Comparison of ENCODE assay signal across 8 cellular contexts in the genomic region with DNA sequence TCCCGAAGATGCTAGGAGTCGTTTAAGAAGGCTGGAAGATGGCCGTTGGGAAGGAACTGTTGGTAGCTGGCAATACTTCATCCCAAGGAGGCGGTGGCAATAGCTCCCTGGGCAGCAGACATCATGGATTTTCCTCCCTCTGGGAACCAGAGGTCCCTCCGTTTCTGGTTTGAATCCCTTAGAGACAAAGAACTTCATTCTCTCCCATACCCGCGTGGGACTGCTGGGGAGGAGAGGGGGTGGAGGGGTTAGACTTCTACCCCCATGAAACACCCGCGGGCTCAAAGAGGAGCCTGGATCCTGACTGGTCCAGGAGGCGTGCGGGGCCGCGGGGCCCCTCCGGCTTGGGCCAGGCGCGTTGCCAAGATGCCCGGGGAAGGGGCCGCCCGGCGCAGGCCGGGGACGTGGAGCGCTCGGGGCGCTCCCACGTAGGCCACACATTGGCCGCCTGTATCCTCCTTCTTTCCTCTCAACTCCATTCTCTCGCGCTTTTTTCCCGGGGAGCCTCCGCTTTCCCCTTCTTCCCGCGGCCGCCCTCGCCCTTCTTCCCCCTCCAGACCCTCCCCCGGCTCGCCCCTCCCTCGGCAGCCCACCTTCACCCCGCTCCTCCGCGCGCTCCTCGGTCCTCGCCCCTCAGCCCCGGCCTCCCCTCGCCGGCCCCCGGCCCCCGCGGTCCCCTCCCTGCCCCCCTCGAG. TPM values are rescaled to one million over a fixed set of nuclear protein-coding genes. Genes with fewer than 3 reads are reported as not detected.
DNase-seq lines count a peak whose midpoint lies in the region; ATAC-seq and TF ChIP-seq lines count a peak whose summit lies in the region.

No MANE protein-coding gene starts in this region.

- ATAC-seq in DND-41 (ENCODE audit: insufficient read depth, low read depth) (peak; percentile 44), HG02642 (IDR thresholded peaks at IDR 0.05; ENCODE audit: poor library complexity, unreplicated experiment) (peak; percentile 12), GM21526 (IDR thresholded peaks at IDR 0.05; ENCODE audit: low FRiP score, unreplicated experiment) (no peak)

- DNase-seq in DND-41 = no peak
- DNase-seq in RWPE1 (ENCODE audit: low spot score) = peak; percentile 30
- DNase-seq in caudate nucleus (lab: John Stamatoyannopoulos, UW) = peak in 46 of 61 donors; percentile 44 to 83 (median 65)
- DNase-seq in kidney tubule cell (ENCODE audit: low spot score) = peak; percentile 48
- DNase-seq in stimulated activated CD8-positive, alpha-beta memory T cell treated with anti-CD3 and anti-CD28 coated beads, Interleukin-4, amount 100 ng/mL, for 48 hours = peak; percentile 56
- DNase-seq in mucosa of gallbladder (ENCODE audit: low spot score) = no peak

- no peaks in the 10 kb centered on the region for H3K9me3 ChIP-seq in DND-41 (ENCODE audit: insufficient read depth, low read length, severe bottlenecking)

- H3K4me2 ChIP-seq in DND-41 (ENCODE audit: insufficient read depth, low read length) = peak overlapping the region; percentile 94

- H3K4me3 ChIP-seq in DND-41 (ENCODE audit: low read depth in 1 of 2, low read length in 2 of 2) = peak overlapping the region; percentile 42 to 79; a peak in 3 of 4 replicates

- peak overlapping the region; percentile 83 for H3K27ac ChIP-seq in DND-41 (ENCODE audit: low read length)
- peak overlapping the region; percentile 95 for H3K27ac ChIP-seq in RWPE1
- H3K27ac ChIP-seq in caudate nucleus (ENCODE audit: low read depth, low read length) = peak overlapping the region; percentile 95

- peaks cover 24% of the 10 kb centered on the region for H3K36me3 ChIP-seq in DND-41 (ENCODE audit: insufficient read depth, low read length)

- H3K79me2 ChIP-seq in DND-41 (ENCODE audit: insufficient read depth, low read length) = peaks cover 57% of the 10 kb centered on the region

- peaks cover 42% of the 10 kb centered on the region for H3K4me1 ChIP-seq in DND-41 (ENCODE audit: insufficient read depth, low read length)

- no peaks in the 10 kb centered on the region for H3K27me3 ChIP-seq in DND-41 (ENCODE audit: insufficient read depth, low read length, poor library complexity)

- CTCF ChIA-PET in RWPE1 (lab: Yijun Ruan, JAX) = interaction anchor here (0.6 to 1.0 kb wide), 2 partner anchors 46 to 169 kb away, joined by 4 to 5 read pairs; no protein-coding TSS in a partner anchor

- peak overlapping the region; percentile 87 for H3K9ac ChIP-seq in DND-41 (ENCODE audit: low read depth, low read length)

- POLR2A ChIA-PET in RWPE1 (lab: Yijun Ruan, JAX; ENCODE audit: low non-redundant PET) = interaction anchor here (0.6 kb wide), 1 partner anchor 13 kb away, joined by 3 read pairs; no protein-coding TSS in a partner anchor

- peaks cover 31% of the 10 kb centered on the region for H4K20me1 ChIP-seq in DND-41 (ENCODE audit: insufficient read depth, low read length)

- H2AFZ ChIP-seq in DND-41 (ENCODE audit: low read depth, low read length) = peak overlapping the region; percentile 65

- TF ChIP-seq CTCF in DND-41 (IDR thresholded peaks at IDR 0.05; ENCODE audit: borderline replicate concordance, extremely low read depth, low read length, poor library complexity, severe bottlenecking) (no peak), RWPE1 (conservative IDR thresholded peaks at IDR 0.05; ENCODE audit: low read depth) (no peak)

RNA-seq across cellular contexts. Expression of a gene that starts 0.4 kb away (rescaled TPM):
- total RNA-seq in mucosa of gallbladder = 90.9 TPM

RNA-seq across cellular contexts. Expression of a gene that starts 19.0 kb away (rescaled TPM):
- total RNA-seq in mucosa of gallbladder = 78.5 TPM

RNA-seq across cellular contexts. Expression of a gene that starts 20.9 kb away (rescaled TPM):
- total RNA-seq in mucosa of gallbladder = 34.7 TPM

RNA-seq across cellular contexts. Expression of a gene that starts 55.9 kb away (rescaled TPM):
- total RNA-seq in mucosa of gallbladder = 77.2 TPM

RNA-seq across cellular contexts. Expression of a gene that starts 58.6 kb away (rescaled TPM):
- total RNA-seq in mucosa of gallbladder = 78.7 TPM

Comparison
In these comparisons a context has a peak if more than half of its experiments do, and no peak if none do; other contexts are left out.
1. DNase-seq: peak in RWPE1 (single experiment), caudate nucleus (46 of 61), kidney tubule cell (single experiment) and stimulated activated CD8-positive, alpha-beta memory T cell treated with anti-CD3 and anti-CD28 coated beads, Interleukin-4, amount 100 ng/mL, for 48 hours (single experiment); none in DND-41 (single experiment) and mucosa of gallbladder (single experiment).
2. Peak in every context shown above with its lines, with median percentiles within 50 percentile points of each other: H3K27ac ChIP-seq.